8 cellular contexts compared by ENCODE assay signal in the genomic region with DNA sequence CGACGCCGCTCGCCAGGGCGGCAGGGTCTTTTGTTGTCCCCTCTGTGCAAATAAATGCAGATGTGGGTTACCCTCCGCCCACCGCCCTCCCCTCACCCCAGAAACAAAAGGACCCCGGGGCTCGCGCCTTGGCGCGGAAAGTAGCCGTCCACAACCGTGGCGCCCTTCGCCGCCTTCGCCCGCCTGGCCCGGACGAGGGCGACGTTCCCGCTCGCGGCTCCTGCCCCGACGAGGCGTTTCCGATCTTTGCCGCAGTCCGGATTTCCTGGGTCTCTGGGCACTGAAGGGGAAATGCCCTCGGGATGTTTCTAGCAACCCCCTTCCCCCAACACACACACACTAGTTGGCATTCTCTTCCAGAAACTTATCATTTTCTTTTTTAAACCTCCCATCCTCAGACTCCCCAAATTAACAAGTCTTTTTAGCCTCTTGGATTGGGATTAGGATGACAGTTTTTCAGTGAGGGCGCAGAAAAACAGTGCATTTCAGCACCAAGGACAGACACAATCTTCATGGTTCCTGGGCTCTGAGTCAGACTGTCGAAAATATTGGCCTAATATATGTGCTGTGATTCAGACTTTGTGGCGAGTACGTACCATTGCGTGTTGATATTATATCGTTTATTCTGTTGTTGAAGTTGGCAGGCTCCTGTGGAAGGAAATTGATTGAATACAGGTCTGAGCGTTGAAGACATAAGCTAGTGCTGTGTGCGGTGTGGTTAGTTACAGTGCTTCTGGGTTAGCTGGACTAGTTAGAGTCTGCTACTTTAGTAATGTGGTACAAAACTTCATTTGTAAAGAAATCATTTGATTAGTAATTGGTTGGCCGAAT. TPM values are rescaled to one million over a fixed set of nuclear protein-coding genes. Genes with fewer than 3 reads are reported as not detected.
DNase-seq lines count a peak whose midpoint lies in the region; ATAC-seq, FAIRE-seq and TF ChIP-seq lines count a peak whose summit lies in the region.

No MANE protein-coding gene starts in this region.

- peaks cover 0 to 21% of the 10 kb centered on the region in 2 donors for H3K4me1 ChIP-seq in muscle layer of duodenum (ENCODE audit: control insufficient read depth in 1 of 2, insufficient read depth in 2 of 2, low read length in 2 of 2)

- CTCF ChIA-PET in activated CD8-positive, alpha-beta memory T cell treated with anti-CD3 and anti-CD28 coated beads, Interleukin-2, amount 10 ng/mL, durations not matched to agents 7 days and 5 days (lab: Charles Lee), result no interaction called here

- no peak for DNase-seq in activated CD8-positive, alpha-beta memory T cell treated with anti-CD3 and anti-CD28 coated beads, Interleukin-2, amount 10 ng/mL, durations not matched to agents 7 days and 5 days
- DNase-seq in activated CD8-positive, alpha-beta memory T cell treated with anti-CD3 and anti-CD28 coated beads, Interleukin-2, amount 50 U/mL, for 48 hours, result no peak
- no peak for DNase-seq in GM12892 (ENCODE audit: insufficient read length)

- no peaks in the 10 kb centered on the region for H3K9me3 Mint-ChIP-seq in activated CD8-positive, alpha-beta memory T cell treated with anti-CD3 and anti-CD28 coated beads, Interleukin-2, amount 10 ng/mL, durations not matched to agents 7 days and 5 days (ENCODE audit: low read depth)

- H3K9me3 ChIP-seq in muscle layer of duodenum (ENCODE audit: control insufficient read depth in 1 of 2, low read length in 2 of 2), result no peaks in the 10 kb centered on the region

- H3K27me3 ChIP-seq in muscle layer of duodenum (ENCODE audit: low read depth, low read length), result no peaks in the 10 kb centered on the region

- H3K4me3 Mint-ChIP-seq in activated CD8-positive, alpha-beta memory T cell treated with anti-CD3 and anti-CD28 coated beads, Interleukin-2, amount 10 ng/mL, durations not matched to agents 7 days and 5 days, result no peak overlapping the region

- H3K27me3 Mint-ChIP-seq in activated CD8-positive, alpha-beta memory T cell treated with anti-CD3 and anti-CD28 coated beads, Interleukin-2, amount 10 ng/mL, durations not matched to agents 7 days and 5 days, result peaks cover 14% of the 10 kb centered on the region

- no peak for ATAC-seq in activated CD8-positive, alpha-beta memory T cell treated with anti-CD3 and anti-CD28 coated beads, Interleukin-2, amount 10 ng/mL, durations not matched to agents 7 days and 5 days
- peak; percentile 54 for ATAC-seq in esophagus mucosa
- ATAC-seq in HG02973 (IDR thresholded peaks at IDR 0.05; ENCODE audit: unreplicated experiment), result no peak
- no peak for ATAC-seq in HG02870 (IDR thresholded peaks at IDR 0.05; ENCODE audit: unreplicated experiment)

- no peak for FAIRE-seq in GM12892 (lab: Jason Lieb, UNC)

- H3K4me1 Mint-ChIP-seq in activated CD8-positive, alpha-beta memory T cell treated with anti-CD3 and anti-CD28 coated beads, Interleukin-2, amount 10 ng/mL, durations not matched to agents 7 days and 5 days, result peaks cover 2% of the 10 kb centered on the region

- H3K4me3 ChIP-seq in muscle layer of duodenum (ENCODE audit: low read depth in 1 of 2, low read length in 2 of 2), result peak overlapping the region; percentile 68 to 71

- H3K27ac ChIP-seq in muscle layer of duodenum (ENCODE audit: low read length), result peak overlapping the region; percentile 32

- H3K36me3 ChIP-seq in muscle layer of duodenum (ENCODE audit: control insufficient read depth in 1 of 2, insufficient read depth in 2 of 2, low read length in 2 of 2), result no peaks in the 10 kb centered on the region

- H3K27ac Mint-ChIP-seq in activated CD8-positive, alpha-beta memory T cell treated with anti-CD3 and anti-CD28 coated beads, Interleukin-2, amount 10 ng/mL, durations not matched to agents 7 days and 5 days, result peak overlapping the region; percentile 4

- TF ChIP-seq POLR2A in GM12892 (IDR thresholded peaks at IDR 0.05; ENCODE audit: low read depth, low read length), result no peak

- peaks cover 1% of the 10 kb centered on the region for H3K36me3 Mint-ChIP-seq in activated CD8-positive, alpha-beta memory T cell treated with anti-CD3 and anti-CD28 coated beads, Interleukin-2, amount 10 ng/mL, durations not matched to agents 7 days and 5 days

TF ChIP-seq in PFSK-1, 5 proteins besides CTCF, POLR2A, EP300 and RAD21:
- TF ChIP-seq FOXP2 (optimal IDR thresholded peaks at IDR 0.05; ENCODE audit: borderline replicate concordance, extremely low read depth, extremely low read length, insufficient read depth) (no peak), TAF1 (IDR thresholded peaks at IDR 0.05; ENCODE audit: borderline replicate concordance, insufficient read depth, low read length) (no peak), POLR2AphosphoS5 (IDR thresholded peaks at IDR 0.05; ENCODE audit: low read depth, low read length) (peak; percentile 43; the same call in 1 of the 2 replicates), SIN3A (IDR thresholded peaks at IDR 0.05; ENCODE audit: borderline replicate concordance, insufficient read depth, low read length) (peak; percentile 98; the same call in 1 of the 2 replicates)
- TF ChIP-seq, protein P1, sequence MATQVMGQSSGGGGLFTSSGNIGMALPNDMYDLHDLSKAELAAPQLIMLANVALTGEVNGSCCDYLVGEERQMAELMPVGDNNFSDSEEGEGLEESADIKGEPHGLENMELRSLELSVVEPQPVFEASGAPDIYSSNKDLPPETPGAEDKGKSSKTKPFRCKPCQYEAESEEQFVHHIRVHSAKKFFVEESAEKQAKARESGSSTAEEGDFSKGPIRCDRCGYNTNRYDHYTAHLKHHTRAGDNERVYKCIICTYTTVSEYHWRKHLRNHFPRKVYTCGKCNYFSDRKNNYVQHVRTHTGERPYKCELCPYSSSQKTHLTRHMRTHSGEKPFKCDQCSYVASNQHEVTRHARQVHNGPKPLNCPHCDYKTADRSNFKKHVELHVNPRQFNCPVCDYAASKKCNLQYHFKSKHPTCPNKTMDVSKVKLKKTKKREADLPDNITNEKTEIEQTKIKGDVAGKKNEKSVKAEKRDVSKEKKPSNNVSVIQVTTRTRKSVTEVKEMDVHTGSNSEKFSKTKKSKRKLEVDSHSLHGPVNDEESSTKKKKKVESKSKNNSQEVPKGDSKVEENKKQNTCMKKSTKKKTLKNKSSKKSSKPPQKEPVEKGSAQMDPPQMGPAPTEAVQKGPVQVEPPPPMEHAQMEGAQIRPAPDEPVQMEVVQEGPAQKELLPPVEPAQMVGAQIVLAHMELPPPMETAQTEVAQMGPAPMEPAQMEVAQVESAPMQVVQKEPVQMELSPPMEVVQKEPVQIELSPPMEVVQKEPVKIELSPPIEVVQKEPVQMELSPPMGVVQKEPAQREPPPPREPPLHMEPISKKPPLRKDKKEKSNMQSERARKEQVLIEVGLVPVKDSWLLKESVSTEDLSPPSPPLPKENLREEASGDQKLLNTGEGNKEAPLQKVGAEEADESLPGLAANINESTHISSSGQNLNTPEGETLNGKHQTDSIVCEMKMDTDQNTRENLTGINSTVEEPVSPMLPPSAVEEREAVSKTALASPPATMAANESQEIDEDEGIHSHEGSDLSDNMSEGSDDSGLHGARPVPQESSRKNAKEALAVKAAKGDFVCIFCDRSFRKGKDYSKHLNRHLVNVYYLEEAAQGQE (IDR thresholded peaks at IDR 0.05; ENCODE audit: insufficient read depth in 1 of 2, low read depth in 2 of 2, low read length in 2 of 2), result peak; percentile 92 to 97

RNA-seq across cellular contexts. Expression of a gene that starts 0.8 kb away (rescaled TPM):
- total RNA-seq in activated CD8-positive, alpha-beta memory T cell treated with anti-CD3 and anti-CD28 coated beads, Interleukin-2, amount 10 ng/mL, durations not matched to agents 7 days and 5 days, result not detected
- 13.1 TPM for polyA plus RNA-seq in PFSK-1 (2012; ENCODE audit: insufficient read length, low read depth)
- total RNA-seq in esophagus mucosa, result not detected
- polyA plus RNA-seq in GM12892 (2012; ENCODE audit: missing spikeins), result not detected
